In the genomic region with DNA sequence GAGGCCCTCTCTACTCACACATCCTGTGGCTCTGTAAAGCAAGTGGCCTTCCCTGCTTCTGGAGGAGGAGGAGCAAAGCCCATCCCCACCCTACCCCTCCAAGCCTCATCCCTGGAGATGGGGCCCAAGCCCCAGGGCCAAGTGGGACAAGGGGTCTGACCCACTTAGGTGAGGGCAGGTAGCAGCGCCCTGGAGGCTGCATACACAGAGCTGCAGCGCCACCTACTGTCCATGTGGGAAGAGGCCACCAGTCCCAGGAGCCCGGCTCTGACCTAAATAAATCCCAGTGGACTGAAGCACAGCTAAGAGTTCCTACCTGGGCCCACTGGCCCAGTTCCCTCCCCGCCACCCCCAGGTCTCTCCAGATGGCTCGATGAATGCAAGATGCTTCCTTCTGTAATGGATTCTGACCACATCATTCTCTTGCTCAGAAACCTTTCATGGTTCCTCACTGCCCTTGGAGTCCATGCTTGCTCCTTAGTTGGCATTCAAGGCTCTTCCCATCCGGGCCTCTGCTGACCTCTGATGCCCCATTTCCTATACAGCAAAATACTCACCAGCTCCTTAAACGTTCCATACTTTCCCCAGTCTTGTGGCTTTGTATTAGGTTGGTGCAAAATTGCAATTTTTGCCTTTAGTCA, we compare ENCODE assay signal across 8 cellular contexts.
DNase-seq lines count a peak whose midpoint lies in the region; ATAC-seq and TF ChIP-seq lines count a peak whose summit lies in the region.

No MANE protein-coding gene starts in this region.

- H3K4me3 Mint-ChIP-seq in CD4-positive, alpha-beta T cell = no peak overlapping the region
- no peak overlapping the region for H3K4me3 Mint-ChIP-seq in T-helper 17 cell

- no peaks in the 10 kb centered on the region for H3K9me3 ChIP-seq in CD4-positive, alpha-beta T cell (ENCODE audit: control insufficient read depth, low read length)
- H3K9me3 ChIP-seq in T-helper 17 cell (ENCODE audit: control insufficient read depth, low read length, poor library complexity, severe bottlenecking) (no peaks in the 10 kb centered on the region), right atrium auricular region (no peaks in the 10 kb centered on the region)

- H3K27me3 ChIP-seq in CD4-positive, alpha-beta T cell (ENCODE audit: control insufficient read depth, insufficient read depth, low read length) = peaks cover 21% of the 10 kb centered on the region
- H3K27me3 ChIP-seq in right atrium auricular region = peaks cover 0 to 3% of the 10 kb centered on the region in 2 donors

- H3K4me1 Mint-ChIP-seq in CD4-positive, alpha-beta T cell (ENCODE audit: low read depth) = no peaks in the 10 kb centered on the region
- H3K4me1 Mint-ChIP-seq in T-helper 17 cell = peaks cover 12% of the 10 kb centered on the region

- peak; percentile 97 for ATAC-seq in CD4-positive, alpha-beta T cell (ENCODE audit: poor library complexity)
- ATAC-seq in GM21786 (IDR thresholded peaks at IDR 0.05; ENCODE audit: unreplicated experiment) (peak; percentile 55), T-helper 17 cell (peak; percentile 93), sciatic nerve (peak; percentile 90)

- intact Hi-C loops in CD4-positive, alpha-beta T cell (cut with DNase I, micrococcal nuclease) = loop anchor here (1.0 to 10.0 kb wide), 6 partner anchors 112 to 614 kb away; no protein-coding TSS in a partner anchor
- intact Hi-C loops in sciatic nerve (cut with DNase I) = loop anchor here (5.0 to 10.0 kb wide), 2 partner anchors 112 to 424 kb away; a partner anchor contains a TSS

- DNase-seq in CD4-positive, alpha-beta T cell = peak; percentile 78 to 90 (median 83)
- DNase-seq in NCI-H1694 treated with DMSO at 0.1 percent for 48 hours (lab: John Stamatoyannopoulos, UW) (peak; percentile 61), T-helper 17 cell (peak; percentile 72 to 82 (median 76)), amniotic epithelial cell (ENCODE audit: low read depth) (peak; percentile 53), right atrium auricular region (ENCODE audit: low spot score) (peak; percentile 75), sciatic nerve (ENCODE audit: low spot score) (peak; percentile 91), mesenteric fat pad (ENCODE audit: low spot score) (no peak)

- peaks cover 42% of the 10 kb centered on the region for H3K27me3 Mint-ChIP-seq in CD4-positive, alpha-beta T cell
- peaks cover 19% of the 10 kb centered on the region for H3K27me3 Mint-ChIP-seq in T-helper 17 cell

- no peak overlapping the region for H3K4me3 ChIP-seq in right atrium auricular region

- no peak overlapping the region for H3K27ac Mint-ChIP-seq in CD4-positive, alpha-beta T cell
- H3K27ac Mint-ChIP-seq in T-helper 17 cell = no peak overlapping the region

- POLR2A ChIA-PET in CD4-positive, alpha-beta T cell (lab: Charles Lee) = interaction anchor here (2.7 kb wide), 1 partner anchor 111 kb away, joined by 17 read pairs; no protein-coding TSS in a partner anchor

- no peak overlapping the region for H3K27ac ChIP-seq in CD4-positive, alpha-beta T cell (ENCODE audit: low read depth, low read length)
- no peak overlapping the region for H3K27ac ChIP-seq in right atrium auricular region

- no peaks in the 10 kb centered on the region for H3K9me3 Mint-ChIP-seq in CD4-positive, alpha-beta T cell

- peaks cover 0 to 9% of the 10 kb centered on the region in 2 donors for H3K4me1 ChIP-seq in right atrium auricular region

- H3K36me3 Mint-ChIP-seq in CD4-positive, alpha-beta T cell (ENCODE audit: low read depth) = no peaks in the 10 kb centered on the region
- H3K36me3 Mint-ChIP-seq in T-helper 17 cell (ENCODE audit: low read depth) = no peaks in the 10 kb centered on the region

- CTCF ChIA-PET in CD4-positive, alpha-beta T cell (lab: Charles Lee) = interaction anchor here (0.6 to 4.2 kb wide), 9 partner anchors 9 to 422 kb away, joined by 3 to 86 read pairs (median 3); no protein-coding TSS in a partner anchor

- peak; percentile 84 for TF ChIP-seq CTCF in CD4-positive, alpha-beta T cell (IDR thresholded peaks at IDR 0.05)
- peak; percentile 78 to 94 for TF ChIP-seq CTCF in right atrium auricular region (IDR thresholded peaks at IDR 0.05)

- H3K36me3 ChIP-seq in right atrium auricular region = no peaks in the 10 kb centered on the region
